Comparison of ENCODE assay signal across 21 cellular contexts in genomic region chr18:2794159-2794558, GRCh38. TPM values are rescaled to one million over a fixed set of nuclear protein-coding genes. Genes with fewer than 3 reads are reported as not detected.
DNase-seq lines count a peak whose midpoint lies in the region; ATAC-seq, FAIRE-seq and TF ChIP-seq lines count a peak whose summit lies in the region.
"Had no signal": no experiment of that assay in that cellular context is flagged by ENCODE, and none has a peak within 500 bp of the region (broad histone marks: within the 10 kb centered on the region; RNA-seq: fewer than 3 reads in every experiment).

No MANE protein-coding gene starts in this region.

- H3K27ac ChIP-seq in H1 (ENCODE audit: low read depth, low read length) (no peak overlapping the region), right lobe of liver (no peak overlapping the region)
- H3K27ac ChIP-seq: GM23248, RWPE1 had no signal

- H3K27ac Mint-ChIP-seq in activated naive CD8-positive, alpha-beta T cell treated with anti-CD3 and anti-CD28 coated beads for 36 hours: peak overlapping the region; percentile 43
- H3K27ac Mint-ChIP-seq in activated naive CD8-positive, alpha-beta T cell treated with anti-CD3 and anti-CD28 coated beads, Interleukin-2, amount 50 U/mL, for 24 hours: no peak overlapping the region
- H3K27ac Mint-ChIP-seq: CD4-positive, CD25-positive, alpha-beta regulatory T cell had no signal

- no peak overlapping the region for H2BK120ac ChIP-seq in H1 (replicated peaks; ENCODE audit: low read depth, low read length)

- no peak for ATAC-seq in activated naive CD8-positive, alpha-beta T cell treated with anti-CD3 and anti-CD28 coated beads, Interleukin-2, amount 50 U/mL, for 24 hours
- ATAC-seq in GM21367 (IDR thresholded peaks at IDR 0.05; ENCODE audit: unreplicated experiment): no peak
- no peak for ATAC-seq in right lobe of liver
- ATAC-seq: GM12878 had no signal

- H3K56ac ChIP-seq in H1 (replicated peaks; ENCODE audit: insufficient read length, low read depth, low read length): no peak overlapping the region

- no peaks in the 10 kb centered on the region for H3K27me3 Mint-ChIP-seq in activated naive CD8-positive, alpha-beta T cell treated with anti-CD3 and anti-CD28 coated beads for 36 hours
- H3K27me3 Mint-ChIP-seq in activated naive CD8-positive, alpha-beta T cell treated with anti-CD3 and anti-CD28 coated beads, Interleukin-2, amount 50 U/mL, for 24 hours: no peaks in the 10 kb centered on the region
- H3K27me3 Mint-ChIP-seq: CD4-positive, CD25-positive, alpha-beta regulatory T cell had no signal

- no peaks in the 10 kb centered on the region for H3K27me3 ChIP-seq in H1 (replicated peaks in 1 of 4; ENCODE audit: control insufficient read depth in 3 of 4, extremely low read depth in 1 of 4, insufficient read depth in 3 of 4, low read length in 3 of 4)
- H3K27me3 ChIP-seq in right lobe of liver: no peaks in the 10 kb centered on the region
- H3K27me3 ChIP-seq: BE2C had no signal

- H3K4me1 Mint-ChIP-seq in activated naive CD8-positive, alpha-beta T cell treated with anti-CD3 and anti-CD28 coated beads for 36 hours: peaks cover 3% of the 10 kb centered on the region
- H3K4me1 Mint-ChIP-seq in activated naive CD8-positive, alpha-beta T cell treated with anti-CD3 and anti-CD28 coated beads, Interleukin-2, amount 50 U/mL, for 24 hours: no peaks in the 10 kb centered on the region

- no peak overlapping the region for H4K5ac ChIP-seq in H1 (ENCODE audit: insufficient read length, low read depth, low read length)

- CTCF ChIA-PET in H1 (lab: Charles Lee; ENCODE audit: partially characterized antibody): interaction anchor here (0.8 kb wide), 1 partner anchor 99 kb away, joined by 3 read pairs; no protein-coding TSS in a partner anchor

- no peak overlapping the region for H3K4me2 ChIP-seq in H1 (ENCODE audit: insufficient read depth in 1 of 2, low read depth in 2 of 2, low read length in 2 of 2)
- H3K4me2 ChIP-seq: SK-N-SH had no signal

- WGBS in H1 (ENCODE audit: extremely low coverage in 1 of 2, insufficient coverage in 1 of 2, insufficient read length in 1 of 2, insufficient replicate concordance in 2 of 2, low coverage in 1 of 2, low lambda C conversion rate in 2 of 2, missing lambda C conversion rate in 1 of 2), 2 experiments: 83% methylated on average over 9 of the region's 9 CpGs; no CpG with 5 or more reads in 1 of the 2 experiments
- WGBS in right lobe of liver (ENCODE audit: insufficient coverage, low coverage, low lambda C conversion rate, missing lambda C conversion rate): 97% methylated on average over 8 of the region's 9 CpGs

- no peak overlapping the region for H3K14ac ChIP-seq in H1 (ENCODE audit: insufficient read length)

- H3K23me2 ChIP-seq in H1 (ENCODE audit: low read depth, low read length): no peaks in the 10 kb centered on the region

- H3K9ac ChIP-seq in H1 (replicated peaks in 1 of 4; ENCODE audit: extremely low read depth in 1 of 4, low read depth in 3 of 4, low read length in 3 of 4): no peak overlapping the region
- H3K9ac ChIP-seq: GM23248, SK-N-SH had no signal

- H3K4ac ChIP-seq in H1 (replicated peaks; ENCODE audit: insufficient read length, low read depth, low read length): no peak overlapping the region

- H3K4me1 ChIP-seq in H1 (replicated peaks in 1 of 4; ENCODE audit: control insufficient read depth in 3 of 4, insufficient read depth in 4 of 4, low read length in 3 of 4) (no peaks in the 10 kb centered on the region), right lobe of liver (no peaks in the 10 kb centered on the region)
- H3K4me1 ChIP-seq: BE2C had no signal

- H3K9me3 Mint-ChIP-seq in activated naive CD8-positive, alpha-beta T cell treated with anti-CD3 and anti-CD28 coated beads for 36 hours: no peaks in the 10 kb centered on the region
- no peaks in the 10 kb centered on the region for H3K9me3 Mint-ChIP-seq in activated naive CD8-positive, alpha-beta T cell treated with anti-CD3 and anti-CD28 coated beads, Interleukin-2, amount 50 U/mL, for 24 hours
- H3K9me3 Mint-ChIP-seq: CD4-positive, CD25-positive, alpha-beta regulatory T cell had no signal

- H2AFZ ChIP-seq in H1 (ENCODE audit: low read length): no peak overlapping the region
- H2AFZ ChIP-seq: GM23248 had no signal

- no peak overlapping the region for H2BK12ac ChIP-seq in H1 (ENCODE audit: low read depth, low read length)

- no peak overlapping the region for H2BK5ac ChIP-seq in H1 (ENCODE audit: low read depth, low read length)

- H3K4me3 ChIP-seq in H1 (ENCODE audit: extremely low read depth in 1 of 4, insufficient read depth in 2 of 4, low read depth in 3 of 4, low read length in 4 of 4): no peak overlapping the region
- no peak overlapping the region for H3K4me3 ChIP-seq in right lobe of liver
- H3K4me3 ChIP-seq: GM12878, GM23248 had no signal

- H3K79me2 ChIP-seq in H1 (ENCODE audit: control insufficient read depth in 1 of 2, insufficient read depth in 2 of 2, low read length in 2 of 2): no peaks in the 10 kb centered on the region

- in situ Hi-C loops in G401 (cut with HindIII; ENCODE audit: low sequenced_read_pairs): no loop called here

- no peaks in the 10 kb centered on the region for H4K20me1 ChIP-seq in H1 (replicated peaks in 1 of 2; ENCODE audit: control insufficient read depth in 1 of 2, insufficient read depth in 2 of 2, low read length in 2 of 2)

- no peaks in the 10 kb centered on the region for H3K79me1 ChIP-seq in H1 (ENCODE audit: low read depth, low read length)

- no peak overlapping the region for H4K91ac ChIP-seq in H1 (replicated peaks; ENCODE audit: insufficient read length, low read length)

- H3K4me3 Mint-ChIP-seq in activated naive CD8-positive, alpha-beta T cell treated with anti-CD3 and anti-CD28 coated beads for 36 hours: no peak overlapping the region
- no peak overlapping the region for H3K4me3 Mint-ChIP-seq in activated naive CD8-positive, alpha-beta T cell treated with anti-CD3 and anti-CD28 coated beads, Interleukin-2, amount 50 U/mL, for 24 hours
- H3K4me3 Mint-ChIP-seq: CD4-positive, CD25-positive, alpha-beta regulatory T cell had no signal

- intact Hi-C loops in right lobe of liver (cut with DNase I): no loop called here

- no peak for DNase-seq in activated naive CD8-positive, alpha-beta T cell treated with anti-CD3 and anti-CD28 coated beads for 36 hours
- no peak for DNase-seq in activated naive CD8-positive, alpha-beta T cell treated with anti-CD3 and anti-CD28 coated beads, Interleukin-2, amount 50 U/mL, for 24 hours
- peak; percentile 4 for DNase-seq in NCI-H2171 (lab: John Stamatoyannopoulos, UW)
- no peak for DNase-seq in H1 (ENCODE audit: low read depth in 1 of 2, low spot score in 2 of 2)
- DNase-seq in urothelium cell line (ENCODE audit: low spot score): no peak
- DNase-seq in G401 (ENCODE audit: low spot score): no peak
- no peak for DNase-seq in right lobe of liver
- DNase-seq: BE2C; CD4-positive, CD25-positive, alpha-beta regulatory T cell; DMS79; GM23248; IMR-90; MV-4-11; NCI-H1105 treated with DMSO at 0.1 percent for 48 hours; NCI-H2081 treated with DMSO at 0.1 percent for 48 hours; NCI-H526 treated with DMSO at 0.1 percent for 48 hours; SIG-M5; SK-N-SH had no signal

- H3K9me3 ChIP-seq in H1 (ENCODE audit: insufficient read depth in 2 of 2, low read depth in 1 of 2, low read length in 1 of 2) (no peaks in the 10 kb centered on the region), right lobe of liver (no peaks in the 10 kb centered on the region)
- H3K9me3 ChIP-seq: BE2C, SK-N-SH had no signal

- no peak overlapping the region for H3K18ac ChIP-seq in H1 (ENCODE audit: extremely low read depth, low read length)

- TF ChIP-seq POLR2A in H1 (IDR thresholded peaks at IDR 0.05; ENCODE audit: control extremely low read depth in 1 of 2, low read depth in 2 of 2, low read length in 2 of 2) (no peak), right lobe of liver (IDR thresholded peaks at IDR 0.05) (no peak)

- no peak for TF ChIP-seq EP300 in H1 (IDR thresholded peaks at IDR 0.05; ENCODE audit: borderline replicate concordance in 1 of 2, low read depth in 2 of 2, low read length in 2 of 2)

- no peak for TF ChIP-seq RAD21 in H1 (IDR thresholded peaks at IDR 0.05 in 1 of 2, conservative IDR thresholded peaks at IDR 0.05 in 1 of 2; ENCODE audit: low read depth in 2 of 2, low read length in 2 of 2)

- H3K36me3 Mint-ChIP-seq in activated naive CD8-positive, alpha-beta T cell treated with anti-CD3 and anti-CD28 coated beads for 36 hours: peaks cover 29% of the 10 kb centered on the region
- H3K36me3 Mint-ChIP-seq in activated naive CD8-positive, alpha-beta T cell treated with anti-CD3 and anti-CD28 coated beads, Interleukin-2, amount 50 U/mL, for 24 hours (ENCODE audit: low read depth): peaks cover 49% of the 10 kb centered on the region

- no peak overlapping the region for H4K8ac ChIP-seq in H1 (ENCODE audit: extremely low read depth, insufficient read depth, low read length)

- FAIRE-seq in H1 (lab: Jason Lieb, UNC): peak; percentile 7
- peak; percentile 65 for FAIRE-seq in urothelium cell line (lab: Jason Lieb, UNC)
- FAIRE-seq: GM12878 had no signal

- H3K36me3 ChIP-seq in H1 (ENCODE audit: control insufficient read depth in 2 of 4, insufficient read depth in 4 of 4, low read length in 3 of 4): peaks cover 0 to 26% (median 4%) of the 10 kb centered on the region in 4 experiments; a peak in 5 of 8 replicates
- H3K36me3 ChIP-seq in right lobe of liver: peaks cover 0 to 19% (median 9%) of the 10 kb centered on the region in 4 donors

- POLR2A ChIA-PET in H1 (lab: Charles Lee; ENCODE audit: partially characterized antibody): no interaction called here

- TF ChIP-seq CTCF in H1 (IDR thresholded peaks at IDR 0.05; ENCODE audit: control extremely low read depth in 1 of 3, insufficient read depth in 1 of 3, low read depth in 1 of 3, low read length in 3 of 3) (no peak), right lobe of liver (IDR thresholded peaks at IDR 0.05) (no peak)

- no peak overlapping the region for H2BK20ac ChIP-seq in H1 (ENCODE audit: low read length)

- H2BK15ac ChIP-seq in H1 (ENCODE audit: low read length): no peak overlapping the region

- H3K23ac ChIP-seq in H1 (ENCODE audit: insufficient read length): no peak overlapping the region

- H2AK5ac ChIP-seq in H1 (ENCODE audit: low read depth, low read length): no peak overlapping the region

TF ChIP-seq in H1, 55 proteins besides CTCF, POLR2A, EP300 and RAD21 (continues in another document):
- no peak for TF ChIP-seq SAP30 (IDR thresholded peaks at IDR 0.05; ENCODE audit: insufficient read depth, insufficient replicate concordance, low read length)

RNA-seq across cellular contexts. Expression of gene EMILIN2, which starts 52.6 kb away (rescaled TPM):
- 10 to 100 TPM; 26.3 to 30.2 TPM for total RNA-seq in activated naive CD8-positive, alpha-beta T cell treated with anti-CD3 and anti-CD28 coated beads for 36 hours
- 7.4 and 7.5 TPM in 2 replicates for total RNA-seq in H1 (2021; fragmentation: NEBNext Ultra II Directional; extraction: Animal tissue kit (Norgen Biotek cat#: 25700))
- polyA plus RNA-seq in H1 (2011; rRNA removed): 6.0 and 8.1 TPM in 2 replicates
- polyA plus RNA-seq in H1 (2011; cell fraction: cytosol; rRNA removed): 8.1 TPM
- 16.5 TPM for polyA plus RNA-seq in H1 (2011; cell fraction: nucleus; rRNA removed)
- polyA plus RNA-seq in H1 (2012, experiment 1 of 2): 5.2 to 7.4 TPM (median 6.3 TPM) in 4 replicates
- polyA plus RNA-seq in H1 (2012, experiment 2 of 2): 4.9 TPM
- 5.3 TPM for polyA plus RNA-seq in H1 (2013, experiment 1 of 2)
- polyA plus RNA-seq in H1 (2013, experiment 2 of 2): 3.7 TPM
- 1.8 and 2.9 TPM in 2 replicates for polyA minus RNA-seq in H1 (2011; rRNA and poly(A)+ RNA removed)
- 6.0 TPM for polyA minus RNA-seq in H1 (2011; cell fraction: cytosol; rRNA and poly(A)+ RNA removed)
- polyA minus RNA-seq in H1 (2011; cell fraction: nucleus; rRNA and poly(A)+ RNA removed): 13.4 TPM
- total RNA-seq in G401 (2014; rRNA removed; shearing (Covaris generic)): 0.06 and 0.07 TPM in 2 replicates
- 1 to 10 TPM in 5 of 6 experiments, under 1 TPM in 1; 0.99 to 4.4 (median 2.3) TPM for total RNA-seq in right lobe of liver
